Comparison of ENCODE assay signal across 10 cellular contexts in genomic region chr11:70522613-70523311, GRCh38.
A peak's percentile ranks its signal among the peaks of the same experiment; 100 is the strongest.
DNase-seq lines count a peak whose midpoint lies in the region; ATAC-seq and TF ChIP-seq lines count a peak whose summit lies in the region.
"Had no signal": no experiment of that assay in that cellular context is flagged by ENCODE, and none has a peak within 500 bp of the region (broad histone marks: within the 10 kb centered on the region; RNA-seq: fewer than 3 reads in every experiment).

No MANE protein-coding gene starts in this region.

- no TSS peak for BruUV-seq in IMR-90 (replicated peaks; lab: Mats Ljungman, UMichigan)

- peak overlapping the region in 8 of 11 experiments; percentile 30 to 59 (median 44); a peak in 14 of 22 replicates for H3K4me2 ChIP-seq in BLaER1 treated with 17β-estradiol and CSF1 and Interleukin-3, amounts not matched to agents 10 nM and 100 nM
- no peak overlapping the region for H3K4me2 ChIP-seq in IMR-90 (ENCODE audit: low read depth, low read length)

- no peak for TF ChIP-seq RAD21 in IMR-90 (IDR thresholded peaks at IDR 0.05; ENCODE audit: low read length)

- H3K23ac ChIP-seq in IMR-90 (ENCODE audit: low read depth, low read length), result no peak overlapping the region

- no peak overlapping the region for H4K5ac ChIP-seq in IMR-90 (ENCODE audit: low read depth, low read length)

- H2AK9ac ChIP-seq in IMR-90 (replicated peaks; ENCODE audit: low read depth, low read length, poor library complexity), result peak overlapping the region; percentile 77

- H2BK120ac ChIP-seq in IMR-90 (ENCODE audit: low read depth, low read length), result no peak overlapping the region

- no peak overlapping the region for H4K91ac ChIP-seq in IMR-90 (ENCODE audit: insufficient read depth, low read depth, low read length)

- no peak overlapping the region for H3K4me3 ChIP-seq in BLaER1 treated with 17β-estradiol and CSF1 and Interleukin-3, amounts not matched to agents 10 nM and 100 nM
- no peak overlapping the region for H3K4me3 ChIP-seq in IMR-90 (ENCODE audit: insufficient read depth, low read depth, low read length)

- H3K56ac ChIP-seq in IMR-90 (ENCODE audit: extremely low read depth, insufficient read depth, low read length), result no peak overlapping the region

- H2AK5ac ChIP-seq in IMR-90 (ENCODE audit: low read depth, low read length), result no peak overlapping the region

- H3K9ac ChIP-seq in BLaER1 treated with 17β-estradiol and CSF1 and Interleukin-3, amounts not matched to agents 10 nM and 100 nM, result no peak overlapping the region; a peak in 1 of 22 replicates
- no peak overlapping the region for H3K9ac ChIP-seq in IMR-90 (ENCODE audit: low read depth, low read length)

- no peak overlapping the region for H2BK5ac ChIP-seq in IMR-90 (ENCODE audit: low read depth, low read length, poor library complexity, severe bottlenecking)

- dilution Hi-C loops in IMR-90 (cut with HindIII; ENCODE audit: low sequenced_read_pairs, unreplicated experiment), result no loop called here

- TF ChIP-seq CTCF in IMR-90 (conservative IDR thresholded peaks at IDR 0.05; ENCODE audit: low read depth, low read length), result no peak

- no peaks in the 10 kb centered on the region for H3K9me3 ChIP-seq in BLaER1 treated with 17β-estradiol and CSF1 and Interleukin-3, amounts not matched to agents 10 nM and 100 nM (replicated peaks in 1 of 11)
- H3K9me3 ChIP-seq in IMR-90 (ENCODE audit: control insufficient read depth, insufficient read depth, low read length), result no peaks in the 10 kb centered on the region

- intact Hi-C loops in IMR-90 (cut with micrococcal nuclease), result loop anchor here (5.0 to 10.0 kb wide), 2 partner anchors 35 to 62 kb away; no protein-coding TSS in a partner anchor

- no peaks in the 10 kb centered on the region for H3K27me3 ChIP-seq in BLaER1 treated with 17β-estradiol and CSF1 and Interleukin-3, amounts not matched to agents 10 nM and 100 nM
- peaks cover 17% of the 10 kb centered on the region for H3K27me3 ChIP-seq in IMR-90 (ENCODE audit: control insufficient read depth, insufficient read depth, low read length)
- H3K27me3 ChIP-seq in layer of hippocampus (ENCODE audit: control insufficient read depth, insufficient read depth, low read length), result peaks cover 3% of the 10 kb centered on the region

- no peaks in the 10 kb centered on the region for H3K79me1 ChIP-seq in IMR-90 (ENCODE audit: low read depth in 1 of 2, low read length in 2 of 2)

- POLR2A ChIA-PET in IMR-90 (lab: Charles Lee; ENCODE audit: unreplicated experiment), result no interaction called here

- peaks cover 0 to 43% (median 31%) of the 10 kb centered on the region in 10 experiments; a peak in 16 of 20 replicates for H3K4me1 ChIP-seq in BLaER1 treated with 17β-estradiol and CSF1 and Interleukin-3, amounts not matched to agents 10 nM and 100 nM
- H3K4me1 ChIP-seq in IMR-90 (ENCODE audit: control insufficient read depth, insufficient read depth, low read length), result peaks cover 6% of the 10 kb centered on the region; the same call in 1 of the 2 replicates

- no peak overlapping the region for H3K14ac ChIP-seq in IMR-90 (replicated peaks; ENCODE audit: low read depth, low read length)

- WGBS in IMR-90 (ENCODE audit: extremely low coverage in 2 of 2, insufficient read length in 1 of 2), 2 experiments, result no CpG with 5 or more reads among the region's 25 CpGs

- no peak overlapping the region for H3K4ac ChIP-seq in IMR-90 (ENCODE audit: low read depth, low read length)

- peaks cover 0 to 13% (median 0%) of the 10 kb centered on the region in 11 experiments; a peak in 4 of 22 replicates for H4K20me1 ChIP-seq in BLaER1 treated with 17β-estradiol and CSF1 and Interleukin-3, amounts not matched to agents 10 nM and 100 nM
- peaks cover 22% of the 10 kb centered on the region for H4K20me1 ChIP-seq in IMR-90 (ENCODE audit: insufficient read depth, low read length)

- no peaks in the 10 kb centered on the region for H3K9me1 ChIP-seq in IMR-90 (ENCODE audit: insufficient read depth, low read length)

- ATAC-seq in IMR-90 (ENCODE audit: low read depth) (no peak), HG02763 (IDR thresholded peaks at IDR 0.05; ENCODE audit: unreplicated experiment) (no peak), GM21381 (IDR thresholded peaks at IDR 0.05; ENCODE audit: unreplicated experiment) (no peak)

- no peak overlapping the region for H4K8ac ChIP-seq in IMR-90 (ENCODE audit: low read depth in 2 of 2, low read length in 2 of 2)

- no peak for TF ChIP-seq POLR2A in IMR-90 (IDR thresholded peaks at IDR 0.05; ENCODE audit: low read depth, low read length)

- no peaks in the 10 kb centered on the region for H3K36me3 ChIP-seq in BLaER1 treated with 17β-estradiol and CSF1 and Interleukin-3, amounts not matched to agents 10 nM and 100 nM
- H3K36me3 ChIP-seq in IMR-90 (ENCODE audit: control insufficient read depth, insufficient read depth, low read length), result no peaks in the 10 kb centered on the region

- no peak overlapping the region for H3K18ac ChIP-seq in IMR-90 (ENCODE audit: low read depth, low read length)

- H3K27ac ChIP-seq in BLaER1 treated with 17β-estradiol and CSF1 and Interleukin-3, amounts not matched to agents 10 nM and 100 nM, result no peak overlapping the region
- H3K27ac ChIP-seq in IMR-90 (ENCODE audit: insufficient read depth, low read length), result no peak overlapping the region
- peak overlapping the region; percentile 50 for H3K27ac ChIP-seq in layer of hippocampus (ENCODE audit: low read depth, low read length)

- CTCF ChIA-PET in IMR-90 (lab: Yijun Ruan, JAX), result no interaction called here

- in situ Hi-C loops in IMR-90 (cut with MboI; ENCODE audit: low sequenced_read_pairs), result no loop called here

- no peak for DNase-seq in IMR-90
- peak; percentile 70 for DNase-seq in NCI-H748 treated with DMSO at 0.1 percent for 48 hours (lab: John Stamatoyannopoulos, UW)
- DNase-seq in NCI-H2029 treated with DMSO at 0.1 percent for 48 hours (lab: John Stamatoyannopoulos, UW), result no peak
- DNase-seq in activated CD4-positive, CD25-positive, alpha-beta regulatory T cell (lab: John Stamatoyannopoulos, UW), result no peak
- DNase-seq: C1 segment of cervical spinal cord; central memory CD4-positive, alpha-beta T cell had no signal

- no peak overlapping the region for H2AFZ ChIP-seq in IMR-90 (replicated peaks; ENCODE audit: low read length, poor library complexity)

- no peak overlapping the region for H2BK20ac ChIP-seq in IMR-90 (ENCODE audit: low read depth, low read length)

- no peak overlapping the region for H2BK15ac ChIP-seq in IMR-90 (ENCODE audit: low read depth, low read length)

TF ChIP-seq in IMR-90, 13 proteins besides CTCF, POLR2A, EP300 and RAD21:
- TF ChIP-seq RCOR1 (IDR thresholded peaks at IDR 0.05; ENCODE audit: insufficient replicate concordance, low read length) (no peak), ELK1 (IDR thresholded peaks at IDR 0.05; ENCODE audit: borderline replicate concordance, low read depth, low read length) (no peak), SMC3 (IDR thresholded peaks at IDR 0.05; ENCODE audit: low read depth, low read length) (no peak), RFX5 (IDR thresholded peaks at IDR 0.05; ENCODE audit: low read depth, low read length) (no peak), CHD1 (IDR thresholded peaks at IDR 0.05; ENCODE audit: low read depth, low read length) (no peak), FOS (IDR thresholded peaks at IDR 0.05; ENCODE audit: low read depth, low read length) (no peak), USF2 (IDR thresholded peaks at IDR 0.05; ENCODE audit: low read depth, low read length) (no peak), CEBPB (IDR thresholded peaks at IDR 0.05; ENCODE audit: low read depth, low read length) (no peak), MXI1 (IDR thresholded peaks at IDR 0.05; ENCODE audit: borderline replicate concordance, low read depth, low read length) (no peak), BHLHE40 (IDR thresholded peaks at IDR 0.05; ENCODE audit: low read depth, low read length) (no peak)
